ENCODE assay signal across 8 cellular contexts in genomic region chr16:14070555-14070876, GRCh38. TPM values are rescaled to one million over a fixed set of nuclear protein-coding genes. Genes with fewer than 3 reads are reported as not detected.
A peak's percentile ranks its signal among the peaks of the same experiment; 100 is the strongest.
DNase-seq lines count a peak whose midpoint lies in the region; TF ChIP-seq lines count a peak whose summit lies in the region.

No MANE protein-coding gene starts in this region.

- WGBS in esophagus, 2 donors = 66 to 73% methylated on average over 4 of the region's 4 CpGs

- DNase-seq in NCI-H2227 (lab: John Stamatoyannopoulos, UW; ENCODE audit: unreplicated experiment) (peak; percentile 21), NCI-H2227 treated with DMSO at 0.1 percent for 48 hours (lab: John Stamatoyannopoulos, UW) (no peak), MV-4-11 (lab: John Stamatoyannopoulos, UW) (no peak), kidney tubule cell (ENCODE audit: low spot score) (no peak)
- DNase-seq in activated CD4-positive, alpha-beta T cell treated with anti-CD3 and anti-CD28 coated beads, Interleukin-2, amount 50 U/mL, for 1 hour = no peak

- H3K4me3 ChIP-seq in OCI-LY1 (ENCODE audit: low read depth, low read length, poor library complexity, severe bottlenecking) (peak overlapping the region; percentile 96), esophagus (ENCODE audit: low read depth in 1 of 2, low read length in 2 of 2) (peak overlapping the region; percentile 79 to 90), rectal smooth muscle tissue (ENCODE audit: low read length) (peak overlapping the region; percentile 88)

- H4K20me1 ChIP-seq in OCI-LY1 (ENCODE audit: insufficient read depth, low read length) = no peaks in the 10 kb centered on the region

- peak overlapping the region; percentile 83 for H3K4me2 ChIP-seq in OCI-LY1 (ENCODE audit: low read length)

- peaks cover 46% of the 10 kb centered on the region for H3K4me1 ChIP-seq in OCI-LY1 (ENCODE audit: insufficient read depth, low read length, severe bottlenecking)
- H3K4me1 ChIP-seq in esophagus (ENCODE audit: control insufficient read depth in 2 of 2, insufficient read depth in 2 of 2, low read length in 1 of 2) = peaks cover 5 to 7% of the 10 kb centered on the region in 2 donors
- H3K4me1 ChIP-seq in rectal smooth muscle tissue (ENCODE audit: control insufficient read depth, insufficient read depth, low read length) = peaks cover 5% of the 10 kb centered on the region

- H3K79me2 ChIP-seq in OCI-LY1 (ENCODE audit: insufficient read depth, low read length) = peaks cover 13% of the 10 kb centered on the region

- H3F3A ChIP-seq in OCI-LY1 (ENCODE audit: insufficient read depth, low read length) = no peaks in the 10 kb centered on the region

- no peaks in the 10 kb centered on the region for H3K9me2 ChIP-seq in OCI-LY1 (ENCODE audit: low read depth, low read length)

- no peak for TF ChIP-seq CTCF in OCI-LY1 (IDR thresholded peaks at IDR 0.05; ENCODE audit: low read length)

- H3K36me3 ChIP-seq in OCI-LY1 (ENCODE audit: insufficient read depth, low read length) (no peaks in the 10 kb centered on the region), esophagus (ENCODE audit: control insufficient read depth in 2 of 2, insufficient read depth in 2 of 2, low read length in 1 of 2) (no peaks in the 10 kb centered on the region), rectal smooth muscle tissue (ENCODE audit: control insufficient read depth, insufficient read depth, low read length) (no peaks in the 10 kb centered on the region)

- H3K9me3 ChIP-seq in OCI-LY1 (ENCODE audit: low read length) (no peaks in the 10 kb centered on the region), esophagus (ENCODE audit: control insufficient read depth in 2 of 2, insufficient read depth in 1 of 2, low read depth in 1 of 2, low read length in 1 of 2) (no peaks in the 10 kb centered on the region)

- H2AFZ ChIP-seq in OCI-LY1 (ENCODE audit: low read length) = peak overlapping the region; percentile 84

- H3K27me3 ChIP-seq in OCI-LY1 (ENCODE audit: insufficient read depth, low read length) = no peaks in the 10 kb centered on the region
- H3K27me3 ChIP-seq in esophagus (ENCODE audit: control insufficient read depth in 1 of 2, insufficient read depth in 2 of 2, low read length in 2 of 2) = no peaks in the 10 kb centered on the region
- H3K27me3 ChIP-seq in rectal smooth muscle tissue (ENCODE audit: control insufficient read depth, insufficient read depth, low read length) = no peaks in the 10 kb centered on the region

- no peak overlapping the region for H3K27ac ChIP-seq in OCI-LY1 (ENCODE audit: low read depth, low read length, poor library complexity, severe bottlenecking)
- peak overlapping the region; percentile 84 to 87 for H3K27ac ChIP-seq in esophagus (ENCODE audit: low read depth in 2 of 2, low read length in 1 of 2)
- H3K27ac ChIP-seq in rectal smooth muscle tissue (ENCODE audit: low read depth, low read length) = no peak overlapping the region

- H3K9ac ChIP-seq in OCI-LY1 (ENCODE audit: low read length) = peak overlapping the region; percentile 90
- H3K9ac ChIP-seq in rectal smooth muscle tissue (ENCODE audit: low read length) = peak overlapping the region; percentile 1

RNA-seq across cellular contexts. Expression of gene MRTFB, which starts 0.6 kb away (rescaled TPM):
- polyA plus RNA-seq in esophagus = 1 to 10 TPM; 5.4 to 7.1 TPM

Comparison
In these comparisons a context has a peak if more than half of its experiments do, and no peak if none do; other contexts are left out.
1. H3K27ac ChIP-seq: peak in esophagus (2 of 2); none in OCI-LY1 (single experiment) and rectal smooth muscle tissue (single experiment).
2. Peak in every context shown above with its lines, with median percentiles within 50 percentile points of each other: H3K4me3 ChIP-seq.